In the genomic region with DNA sequence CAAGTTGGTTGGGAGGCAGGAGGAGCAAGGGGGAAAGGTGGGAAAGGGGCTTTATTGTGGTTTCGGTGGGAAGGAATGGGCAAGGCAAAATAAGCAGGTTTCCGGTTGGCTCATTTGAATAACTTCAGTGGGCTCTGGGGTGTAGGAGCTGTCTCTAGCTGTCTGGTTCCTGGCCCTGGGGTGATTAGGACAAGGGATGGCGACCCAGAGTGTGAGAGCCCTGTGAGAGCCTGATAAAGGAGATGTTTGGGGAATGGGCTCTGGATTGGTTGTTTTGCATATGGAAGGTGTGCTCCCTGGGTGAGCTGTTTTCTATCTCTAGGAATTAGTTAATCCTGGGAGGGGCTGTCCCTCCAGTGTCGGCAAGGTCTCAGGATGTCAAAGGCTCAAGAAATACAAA, we compare ENCODE assay signal across 15 cellular contexts. TPM values are rescaled to one million over a fixed set of nuclear protein-coding genes. Genes with fewer than 3 reads are reported as not detected.
A peak's percentile ranks its signal among the peaks of the same experiment; 100 is the strongest.
DNase-seq lines count a peak whose midpoint lies in the region; ATAC-seq, FAIRE-seq and TF ChIP-seq lines count a peak whose summit lies in the region.
"Had no signal": no experiment of that assay in that cellular context is flagged by ENCODE, and none has a peak within 500 bp of the region (broad histone marks: within the 10 kb centered on the region; RNA-seq: fewer than 3 reads in every experiment).

No MANE protein-coding gene starts in this region.

- no peak overlapping the region for H3K18ac ChIP-seq in mesendoderm (ENCODE audit: low read length)

- H3K9me3 ChIP-seq in NT2/D1 (ENCODE audit: insufficient read depth, low read length) (no peaks in the 10 kb centered on the region), endodermal cell (ENCODE audit: control insufficient read depth, low read length) (no peaks in the 10 kb centered on the region), HepG2 (ENCODE audit: low read length) (no peaks in the 10 kb centered on the region)
- H3K9me3 ChIP-seq: BLaER1 had no signal

- no peak overlapping the region for H4K5ac ChIP-seq in mesendoderm (ENCODE audit: low read length)

- no peak overlapping the region for H2BK120ac ChIP-seq in mesendoderm (ENCODE audit: low read depth, low read length)

- WGBS in endodermal cell (ENCODE audit: insufficient coverage in 1 of 2, insufficient read length in 1 of 2), 2 experiments = 50 to 56% methylated on average over 1 to 4 of the region's 4 CpGs
- no CpG with 5 or more reads among the region's 4 CpGs for WGBS in mesendoderm (ENCODE audit: extremely low coverage, insufficient coverage, low lambda C conversion rate)
- WGBS in HepG2 (ENCODE audit: low lambda C conversion rate) = 43% methylated on average over 4 of the region's 4 CpGs

- H3F3A ChIP-seq in GM23338 (replicated peaks; ENCODE audit: low read depth) = no peaks in the 10 kb centered on the region

- DNase-seq in GM23338 (ENCODE audit: low spot score) = peak; percentile 54
- DNase-seq in NT2/D1 (ENCODE audit: low read depth, low spot score) = peak; percentile 71
- peak; percentile 85 for DNase-seq in endodermal cell
- peak; percentile 73 for DNase-seq in mesendoderm
- DNase-seq in nucleus accumbens (lab: John Stamatoyannopoulos, UW) = no peak
- DNase-seq in HuH-7 (ENCODE audit: low spot score) = no peak
- no peak for DNase-seq in HepG2 (ENCODE audit: low spot score)
- DNase-seq: 8988T; AML-193; CD8-positive, alpha-beta memory T cell; GOT3 had no signal

- ATAC-seq in GM23338 (peak; percentile 99), GM18502 (IDR thresholded peaks at IDR 0.05; ENCODE audit: poor library complexity, unreplicated experiment) (no peak), HepG2 (no peak)
- ATAC-seq: GM12878, HCT116 had no signal

- H3K36me3 Mint-ChIP-seq in GM23338 (ENCODE audit: low read depth) (no peaks in the 10 kb centered on the region), endodermal cell (ENCODE audit: low read depth) (no peaks in the 10 kb centered on the region)
- H3K36me3 Mint-ChIP-seq: CD8-positive, alpha-beta memory T cell had no signal

- H3K4ac ChIP-seq in mesendoderm (ENCODE audit: low read depth, low read length) = no peak overlapping the region

- no peaks in the 10 kb centered on the region for H3K79me2 ChIP-seq in GM23338 (replicated peaks; ENCODE audit: insufficient read depth)
- H3K79me2 ChIP-seq in mesendoderm (ENCODE audit: control insufficient read depth, insufficient read depth, low read length) = no peaks in the 10 kb centered on the region
- no peaks in the 10 kb centered on the region for H3K79me2 ChIP-seq in HepG2 (ENCODE audit: insufficient read depth, low read length)

- TF ChIP-seq CTCF in GM23338 (conservative IDR thresholded peaks at IDR 0.05; ENCODE audit: low read depth in 2 of 2) (no peak), endodermal cell (conservative IDR thresholded peaks at IDR 0.05) (no peak), HepG2 (CRISPR knock-in tag; IDR thresholded peaks at IDR 0.05) (no peak)

- H3K27ac ChIP-seq in GM23338 (ENCODE audit: low read depth) (0 out of 2 replicates have a peak overlapping the region, but pooled peaks have one; percentile 46), endodermal cell (ENCODE audit: low read depth, low read length) (no peak overlapping the region), mesendoderm (ENCODE audit: low read depth, low read length) (no peak overlapping the region), HepG2 (ENCODE audit: extremely low read length, insufficient read depth, low read length) (no peak overlapping the region)
- H3K27ac ChIP-seq: BLaER1 had no signal

- no peak overlapping the region for H3K23ac ChIP-seq in mesendoderm (ENCODE audit: low read length)

- TF ChIP-seq POLR2A in HepG2 (IDR thresholded peaks at IDR 0.05; ENCODE audit: insufficient read depth in 1 of 2, low read depth in 2 of 2, low read length in 2 of 2) = no peak

- no peak overlapping the region for H2BK15ac ChIP-seq in mesendoderm (replicated peaks; ENCODE audit: low read depth)

- POLR2A ChIA-PET in HepG2 (lab: Yijun Ruan, JAX) = no interaction called here

- CTCF ChIA-PET in HepG2 (lab: Yijun Ruan, JAX; ENCODE audit: low intra/inter-chr PET ratio, low total read pairs) = no interaction called here

- H3K9ac ChIP-seq in NT2/D1 (ENCODE audit: insufficient read length, low read depth) (no peak overlapping the region), endodermal cell (ENCODE audit: extremely low read depth, low read length, poor library complexity, severe bottlenecking) (no peak overlapping the region), mesendoderm (ENCODE audit: low read length) (no peak overlapping the region), HepG2 (ENCODE audit: insufficient read depth, low read depth, low read length) (no peak overlapping the region)
- H3K9ac ChIP-seq: BLaER1 had no signal

- FAIRE-seq in HepG2 (lab: Jason Lieb, UNC) = no peak
- FAIRE-seq: GM12878 had no signal

- TF ChIP-seq EP300 in HepG2 (IDR thresholded peaks at IDR 0.05; ENCODE audit: low read depth in 2 of 2, low read length in 2 of 2) (no peak), HepG2 (CRISPR knock-in tag; IDR thresholded peaks at IDR 0.05; ENCODE audit: borderline replicate concordance) (no peak)

- H3K27me3 Mint-ChIP-seq in GM23338 (ENCODE audit: insufficient read depth, low read depth, poor library complexity) = peaks cover 9% of the 10 kb centered on the region
- peaks cover 33% of the 10 kb centered on the region for H3K27me3 Mint-ChIP-seq in endodermal cell (ENCODE audit: insufficient read depth)

- H3K4me1 ChIP-seq in GM23338 (ENCODE audit: insufficient read depth) = peaks cover 11% of the 10 kb centered on the region
- H3K4me1 ChIP-seq in NT2/D1 (ENCODE audit: insufficient read depth, insufficient read length) = no peaks in the 10 kb centered on the region
- H3K4me1 ChIP-seq in endodermal cell (ENCODE audit: control insufficient read depth, insufficient read depth, low read length) = no peaks in the 10 kb centered on the region
- H3K4me1 ChIP-seq in mesendoderm (ENCODE audit: control insufficient read depth, low read depth, low read length) = peaks cover 2% of the 10 kb centered on the region
- H3K4me1 ChIP-seq in HepG2 (ENCODE audit: insufficient read depth, low read length) = no peaks in the 10 kb centered on the region
- H3K4me1 ChIP-seq: BLaER1 had no signal

- H3K4me3 Mint-ChIP-seq in GM23338 (no peak overlapping the region), endodermal cell (no peak overlapping the region)
- H3K4me3 Mint-ChIP-seq: CD8-positive, alpha-beta memory T cell had no signal

- H3K4me1 Mint-ChIP-seq in GM23338 (peaks cover 32% of the 10 kb centered on the region), endodermal cell (peaks cover 8% of the 10 kb centered on the region)
- H3K4me1 Mint-ChIP-seq: CD8-positive, alpha-beta memory T cell had no signal

- H3K9me2 ChIP-seq in GM23338 (ENCODE audit: insufficient read depth) = peaks cover 13% of the 10 kb centered on the region; the same call in 1 of the 2 replicates

- no peak overlapping the region for H2BK5ac ChIP-seq in mesendoderm (ENCODE audit: low read length)

- intact Hi-C loops in HepG2 (cut with micrococcal nuclease; ENCODE audit: unreplicated experiment) = no loop called here

- H3K79me1 ChIP-seq in mesendoderm (ENCODE audit: low read length) = no peaks in the 10 kb centered on the region

- H3K36me3 ChIP-seq in GM23338 (ENCODE audit: insufficient read depth) = no peaks in the 10 kb centered on the region
- H3K36me3 ChIP-seq in NT2/D1 (ENCODE audit: insufficient read depth, insufficient read length, low read length) = no peaks in the 10 kb centered on the region
- H3K36me3 ChIP-seq in endodermal cell (ENCODE audit: control insufficient read depth, insufficient read depth, low read length) = no peaks in the 10 kb centered on the region
- no peaks in the 10 kb centered on the region for H3K36me3 ChIP-seq in mesendoderm (ENCODE audit: control insufficient read depth, insufficient read depth, low read length)
- H3K36me3 ChIP-seq in HepG2 (replicated peaks in 1 of 2; ENCODE audit: control insufficient read depth in 1 of 2, insufficient read depth in 2 of 2, low read length in 2 of 2) = no peaks in the 10 kb centered on the region
- H3K36me3 ChIP-seq: BLaER1 had no signal

- TF ChIP-seq RAD21 in HepG2 (CRISPR knock-in tag; IDR thresholded peaks at IDR 0.05) = no peak

- no peak overlapping the region for H3K56ac ChIP-seq in mesendoderm (ENCODE audit: low read length)

- H3K9me3 Mint-ChIP-seq in GM23338 = peaks cover 2% of the 10 kb centered on the region; the same call in 2 of the 3 replicates
- no peaks in the 10 kb centered on the region for H3K9me3 Mint-ChIP-seq in endodermal cell

- H2AK5ac ChIP-seq in mesendoderm (ENCODE audit: low read length) = no peak overlapping the region

- in situ Hi-C loops in HepG2 (cut with HindIII; ENCODE audit: extremely low pct_ligation_motif_present, low pct_unique_long_range_greater_than_20kb) = no loop called here

- H4K20me1 ChIP-seq in GM23338 (replicated peaks; ENCODE audit: insufficient read depth) (no peaks in the 10 kb centered on the region), HepG2 (ENCODE audit: insufficient read depth, low read length) (no peaks in the 10 kb centered on the region)
- H4K20me1 ChIP-seq: BLaER1 had no signal

- no TSS peak for BruUV-seq in HepG2 (replicated peaks; lab: Mats Ljungman, UMichigan)

- H3K4me3 ChIP-seq in GM23338 (no peak overlapping the region), NT2/D1 (ENCODE audit: insufficient read length, low read depth) (no peak overlapping the region), endodermal cell (ENCODE audit: low read length) (no peak overlapping the region), mesendoderm (ENCODE audit: low read length) (no peak overlapping the region), HepG2 (replicated peaks in 1 of 3; ENCODE audit: insufficient read depth in 1 of 3, low read depth in 2 of 3, low read length in 3 of 3) (no peak overlapping the region)
- H3K4me3 ChIP-seq: BLaER1, GM12878 had no signal

- H3K27ac Mint-ChIP-seq in GM23338 (peak overlapping the region; percentile 89), endodermal cell (no peak overlapping the region)
- H3K27ac Mint-ChIP-seq: CD8-positive, alpha-beta memory T cell had no signal

- H3K27me3 ChIP-seq in GM23338 (ENCODE audit: insufficient read depth) = no peaks in the 10 kb centered on the region
- H3K27me3 ChIP-seq in NT2/D1 (ENCODE audit: insufficient read depth, insufficient read length) = peaks cover 18% of the 10 kb centered on the region
- no peaks in the 10 kb centered on the region for H3K27me3 ChIP-seq in endodermal cell (ENCODE audit: control insufficient read depth, insufficient read depth, low read length, poor library complexity, severe bottlenecking)
- H3K27me3 ChIP-seq in mesendoderm (ENCODE audit: insufficient read depth, low read length, poor library complexity) = no peaks in the 10 kb centered on the region
- H3K27me3 ChIP-seq in HepG2 (ENCODE audit: control insufficient read depth in 1 of 2, insufficient read depth in 2 of 2, low read length in 2 of 2) = peaks cover under 1 to 19% of the 10 kb centered on the region in 2 experiments; a peak in 4 of 5 replicates
- H3K27me3 ChIP-seq: BLaER1 had no signal

- H3K4me2 ChIP-seq in GM23338 (peak overlapping the region; percentile 11; the same call in 1 of the 2 replicates), mesendoderm (ENCODE audit: low read length) (no peak overlapping the region), HepG2 (ENCODE audit: low read depth, low read length) (no peak overlapping the region)
- H3K4me2 ChIP-seq: BLaER1 had no signal

- H2AFZ ChIP-seq in GM23338 = peak overlapping the region; percentile 64; the same call in 1 of the 2 replicates
- H2AFZ ChIP-seq in HepG2 (ENCODE audit: low read length) = no peak overlapping the region

- H4K8ac ChIP-seq in mesendoderm (ENCODE audit: low read depth, low read length) = no peak overlapping the region

RNA-seq across cellular contexts. Expression of gene ANKRD34B, which starts 15.4 kb away (rescaled TPM):
- total RNA-seq in GM23338 (2014; rRNA removed; shearing (Covaris generic)) = 1.5 and 2.9 TPM in 2 replicates
- polyA plus RNA-seq in GM23338 (2016; fragmentation: Nextera tagmentation; extraction: Ambion mirVana) (1.6 and 1.7 TPM in 2 replicates), HepG2 (2011; rRNA removed) (0.01 TPM in 1 of 2 replicates, not detected in the other)
- total RNA-seq in endodermal cell (under 1 TPM; 0.20 to 0.49 TPM), HepG2 (2016; rRNA removed; fragmentation: Illumina TruSeq; extraction: Trizol) (0.04 and 0.06 TPM in 2 replicates)
- polyA plus RNA-seq in endodermal cell (2013, experiment 1 of 2) = 0.07 TPM
- not detected for polyA plus RNA-seq in endodermal cell (2013, experiment 2 of 2)
- 0.17 TPM for polyA plus RNA-seq in mesendoderm (2013, experiment 1 of 2)
- polyA plus RNA-seq in mesendoderm (2013, experiment 2 of 2) = 0.14 TPM
- total RNA-seq in HepG2 (2016; cell fraction: cytosol; rRNA removed; fragmentation: Illumina TruSeq; extraction: Trizol; ENCODE audit: low read depth) = not detected in 2 replicates
- total RNA-seq in HepG2 (2016; cell fraction: insoluble cytoplasmic fraction; rRNA removed; fragmentation: Illumina TruSeq; extraction: Trizol) = 0.06 TPM in 1 of 2 replicates, not detected in the other
- 0.07 TPM in 1 of 2 replicates, not detected in the other for total RNA-seq in HepG2 (2016; cell fraction: membrane; rRNA removed; fragmentation: Illumina TruSeq; extraction: Trizol)
- not detected in 2 replicates for total RNA-seq in HepG2 (2016; cell fraction: nucleus; rRNA removed; fragmentation: Illumina TruSeq; extraction: Trizol)
- polyA plus RNA-seq in HepG2 (2011; cell fraction: cytosol; rRNA removed) = 0.01 TPM in 1 of 2 replicates, not detected in the other
- 0.03 TPM in 1 of 2 replicates, not detected in the other for polyA plus RNA-seq in HepG2 (2011; cell fraction: nucleus; rRNA removed)
- not detected in 2 replicates for polyA plus RNA-seq in HepG2 (2012)
- polyA plus RNA-seq in HepG2 (2016; cell fraction: cytosol; fragmentation: Illumina TruSeq; extraction: Trizol; ENCODE audit: low read depth) = not detected in 2 replicates
- polyA plus RNA-seq in HepG2 (2016; cell fraction: insoluble cytoplasmic fraction; fragmentation: Illumina TruSeq; extraction: Trizol; ENCODE audit: low read depth) = 0.08 TPM in 2 replicates
- not detected in 2 replicates for polyA plus RNA-seq in HepG2 (2016; cell fraction: membrane; fragmentation: Illumina TruSeq; extraction: Trizol; ENCODE audit: low read depth)
- polyA plus RNA-seq in HepG2 (2016; cell fraction: nucleus; fragmentation: Illumina TruSeq; extraction: Trizol; ENCODE audit: insufficient read depth, low read depth) = 0.11 TPM in 2 replicates
- polyA minus RNA-seq in HepG2 (2011; rRNA and poly(A)+ RNA removed; ENCODE audit: low replicate concordance) = not detected in 2 replicates
- not detected in 2 replicates for polyA minus RNA-seq in HepG2 (2011; cell fraction: cytosol; rRNA and poly(A)+ RNA removed)
- polyA minus RNA-seq in HepG2 (2011; cell fraction: nucleus; rRNA and poly(A)+ RNA removed) = not detected in 2 replicates
- total RNA-seq: CD8-positive, alpha-beta memory T cell had no signal
- polyA plus RNA-seq: CD8-positive, alpha-beta memory T cell; GM12878 had no signal

Comparison
In these comparisons a context has a peak if more than half of its experiments do, and no peak if none do; other contexts are left out.
1. DNase-seq: peak in GM23338 (single experiment), NT2/D1 (single experiment), endodermal cell (single experiment) and mesendoderm (single experiment); none in nucleus accumbens (0 of 56), HuH-7 (single experiment) and HepG2 (single experiment).